Comparison of ENCODE assay signal across 6 cellular contexts in genomic region chr17:41640596-41640995, GRCh38. TPM values are rescaled to one million over a fixed set of nuclear protein-coding genes. Genes with fewer than 3 reads are reported as not detected.
"Had no signal": no experiment of that assay in that cellular context is flagged by ENCODE, and none has a peak within 500 bp of the region (broad histone marks: within the 10 kb centered on the region; RNA-seq: fewer than 3 reads in every experiment).

No MANE protein-coding gene starts in this region.

RNA-seq across cellular contexts. Expression of gene KRT17, which starts 16.2 kb away (rescaled TPM):
- total RNA-seq: subcutaneous adipose tissue had no signal

RNA-seq across cellular contexts. Expression of gene KRT16, which starts 28.0 kb away (rescaled TPM):
- total RNA-seq: testis, upper lobe of left lung, upper lobe of right lung, urinary bladder, uterus had no signal

RNA-seq across cellular contexts. Expression of gene KRT14, which starts 53.9 kb away (rescaled TPM):
- total RNA-seq: upper lobe of left lung, upper lobe of right lung, urinary bladder had no signal
